ENCODE assay signal across 33 cellular contexts in the genomic region with DNA sequence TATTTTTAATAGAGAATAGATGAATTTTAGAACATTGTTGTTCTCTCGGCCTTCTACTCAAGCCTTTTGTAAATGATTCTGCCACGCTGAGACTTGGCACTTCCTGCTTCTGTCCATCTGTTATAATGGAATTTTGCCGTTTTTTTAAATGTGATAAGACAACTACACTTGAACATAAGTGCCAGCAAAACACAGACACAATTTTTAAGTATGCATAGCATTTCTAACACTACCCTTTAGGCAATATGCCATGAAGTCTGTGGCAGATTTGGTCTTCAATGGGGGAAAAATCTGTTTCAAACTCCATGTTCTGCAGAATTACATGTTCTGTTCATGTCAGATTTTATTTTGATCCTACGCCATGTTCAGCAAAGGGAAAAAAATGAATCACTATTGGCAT.
"Had no signal": no experiment of that assay in that cellular context is flagged by ENCODE, and none has a peak within 500 bp of the region (broad histone marks: within the 10 kb centered on the region; RNA-seq: fewer than 3 reads in every experiment).

No MANE protein-coding gene starts in this region.

- H3K9me3 ChIP-seq: left lung, mucosa of descending colon, pancreas, prostate gland, stomach, suprapubic skin, thoracic aorta, tibial artery, upper lobe of right lung had no signal

- H3K27ac ChIP-seq: left lung, pancreas, prostate gland, skin epidermis, stomach, suprapubic skin, thoracic aorta, tibial artery, upper lobe of right lung had no signal

- H3K9me3 Mint-ChIP-seq: nephron; neural crest cell; stimulated activated naive B cell treated with anti-CD40 and anti-IgM and Interleukin-4, amounts not matched to agents 10 μg/mL and 1 μg/mL and 100 μg/mL, for 72 hours had no signal

- H3K27me3 ChIP-seq: left lung, pancreas, stomach, suprapubic skin, tibial artery, upper lobe of right lung had no signal

- H3K36me3 ChIP-seq: left lung, pancreas, prostate gland, stomach, suprapubic skin, thoracic aorta, tibial artery, upper lobe of right lung had no signal

- H3K27ac Mint-ChIP-seq: naive thymus-derived CD8-positive, alpha-beta T cell; nephron; stimulated activated naive B cell treated with anti-CD40 and anti-IgM and Interleukin-4, amounts not matched to agents 10 μg/mL and 1 μg/mL and 100 μg/mL, for 72 hours had no signal

- DNase-seq: hippocampal formation; kidney; left colon; left lung; mesendoderm; midbrain; mucosa of descending colon; naive thymus-derived CD8-positive, alpha-beta T cell; nucleus accumbens; pancreas; posterior cingulate gyrus; retina; right cardiac atrium; stimulated activated CD4-positive, alpha-beta T cell treated with anti-CD3 and anti-CD28 coated beads, Interleukin-12 subunit alpha, Interleukin-12 subunit beta, amount 100 ng/mL, for 4 hours; stimulated activated CD4-positive, alpha-beta T cell treated with anti-CD3 and anti-CD28 coated beads, Interleukin-15, amount 100 ng/mL, for 24 hours; stimulated activated CD4-positive, alpha-beta T cell treated with anti-CD3 and anti-CD28 coated beads, Interleukin-2, amount 100 ng/mL, for 24 hours; stimulated activated CD4-positive, alpha-beta T cell treated with anti-CD3 and anti-CD28 coated beads, Interleukin-4, amount 100 ng/mL, for 1 hour; stimulated activated naive B cell treated with anti-CD40 and anti-IgM and Interleukin-4, amounts not matched to agents 10 μg/mL and 1 μg/mL and 100 μg/mL, for 72 hours; stimulated activated naive CD8-positive, alpha-beta T cell treated with anti-CD3 and anti-CD28 coated beads, Interleukin-15, Interleukin-2, amounts not matched to agents 100 U/mL and 50 U/mL, for 24 hours; stomach; tibial artery; trophoblast cell; upper lobe of right lung had no signal

- H3K4me1 Mint-ChIP-seq: naive thymus-derived CD8-positive, alpha-beta T cell; nephron; neural crest cell; stimulated activated naive B cell treated with anti-CD40 and anti-IgM and Interleukin-4, amounts not matched to agents 10 μg/mL and 1 μg/mL and 100 μg/mL, for 72 hours had no signal

- FAIRE-seq: islet of Langerhans, kidney, pancreas, urothelium cell line had no signal

- H3K4me3 ChIP-seq: left lung, lung, mucosa of descending colon, pancreas, prostate gland, skin epidermis, stomach, suprapubic skin, thoracic aorta, tibial artery, upper lobe of right lung had no signal

- ATAC-seq: left colon; left lung; mucosa of descending colon; naive thymus-derived CD8-positive, alpha-beta T cell; pancreas; right cardiac atrium; sciatic nerve; stimulated activated naive B cell treated with anti-CD40 and anti-IgM and Interleukin-4, amounts not matched to agents 10 μg/mL and 1 μg/mL and 100 μg/mL, for 72 hours; stimulated activated naive CD8-positive, alpha-beta T cell treated with anti-CD3 and anti-CD28 coated beads, Interleukin-15, Interleukin-2, amounts not matched to agents 100 U/mL and 50 U/mL, for 24 hours; upper lobe of right lung had no signal

- H3K27me3 Mint-ChIP-seq: naive thymus-derived CD8-positive, alpha-beta T cell; stimulated activated naive B cell treated with anti-CD40 and anti-IgM and Interleukin-4, amounts not matched to agents 10 μg/mL and 1 μg/mL and 100 μg/mL, for 72 hours had no signal

- H3K36me3 Mint-ChIP-seq: naive thymus-derived CD8-positive, alpha-beta T cell; stimulated activated naive B cell treated with anti-CD40 and anti-IgM and Interleukin-4, amounts not matched to agents 10 μg/mL and 1 μg/mL and 100 μg/mL, for 72 hours had no signal

- H3K4me3 Mint-ChIP-seq: naive thymus-derived CD8-positive, alpha-beta T cell; nephron; neural crest cell; stimulated activated naive B cell treated with anti-CD40 and anti-IgM and Interleukin-4, amounts not matched to agents 10 μg/mL and 1 μg/mL and 100 μg/mL, for 72 hours had no signal
